8 cellular contexts compared by ENCODE assay signal in the genomic region with DNA sequence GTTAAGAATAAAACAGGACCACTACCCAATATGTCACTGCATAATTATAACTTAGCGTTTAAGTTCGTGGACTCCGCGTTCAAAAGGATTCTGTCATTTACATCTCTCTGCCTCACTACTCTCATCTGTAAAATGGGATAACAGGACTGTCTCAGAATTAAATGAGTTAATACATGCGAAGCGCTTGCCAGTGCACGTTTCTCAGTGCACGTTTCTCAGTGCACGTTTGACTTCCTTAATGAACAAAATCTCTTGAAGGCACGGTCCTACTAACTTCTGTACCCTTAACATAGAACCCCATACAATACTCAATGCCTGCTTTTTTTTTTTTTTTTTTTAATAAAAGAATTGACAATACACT. TPM values are rescaled to one million over a fixed set of nuclear protein-coding genes. Genes with fewer than 3 reads are reported as not detected.
A peak's percentile ranks its signal among the peaks of the same experiment; 100 is the strongest.
DNase-seq lines count a peak whose midpoint lies in the region; ATAC-seq and TF ChIP-seq lines count a peak whose summit lies in the region.

No MANE protein-coding gene starts in this region.

- H3K4me1 Mint-ChIP-seq in chondrocyte (ENCODE audit: low read depth) = peaks cover 24% of the 10 kb centered on the region

- H3K79me2 ChIP-seq in Loucy (ENCODE audit: insufficient read depth, low read length) = peaks cover 43% of the 10 kb centered on the region

- peaks cover 7% of the 10 kb centered on the region for H3K9me3 Mint-ChIP-seq in chondrocyte (ENCODE audit: low read depth)

- peaks cover 6% of the 10 kb centered on the region for H4K20me1 ChIP-seq in Loucy (ENCODE audit: insufficient read depth, low read length, poor library complexity, severe bottlenecking)

- peak overlapping the region; percentile 93 for H3K4me3 Mint-ChIP-seq in chondrocyte (ENCODE audit: unreplicated experiment)

- H3K4me1 ChIP-seq in Loucy (ENCODE audit: insufficient read depth, low read length, poor library complexity, severe bottlenecking) (peaks cover 22% of the 10 kb centered on the region), mucosa of rectum (ENCODE audit: control insufficient read depth in 2 of 2, insufficient read depth in 2 of 2, low read length in 2 of 2) (peaks cover 6 to 12% of the 10 kb centered on the region in 2 donors)

- H3K27ac ChIP-seq in mucosa of rectum (ENCODE audit: low read depth in 2 of 2, low read length in 2 of 2) = peak overlapping the region; percentile 97

- no peaks in the 10 kb centered on the region for H3K36me3 ChIP-seq in Loucy (ENCODE audit: insufficient read depth, low read length)
- peaks cover 0 to 7% of the 10 kb centered on the region in 2 donors for H3K36me3 ChIP-seq in mucosa of rectum (ENCODE audit: control insufficient read depth in 2 of 2, insufficient read depth in 2 of 2, low read length in 2 of 2)

- peak overlapping the region; percentile 71 for H3K4me2 ChIP-seq in Loucy (ENCODE audit: low read depth, low read length, poor library complexity, severe bottlenecking)

- no peaks in the 10 kb centered on the region for H3K9me2 ChIP-seq in Loucy (replicated peaks; ENCODE audit: low read depth, low read length)

- no peaks in the 10 kb centered on the region for H3F3A ChIP-seq in Loucy (ENCODE audit: low read depth)

- H3K9ac ChIP-seq in Loucy (ENCODE audit: low read depth, low read length, poor library complexity, severe bottlenecking) (peak overlapping the region; percentile 66), mucosa of rectum (ENCODE audit: low read depth in 1 of 2, low read length in 2 of 2) (peak overlapping the region; percentile 84 to 98)

- peak overlapping the region; percentile 92 for H2AFZ ChIP-seq in Loucy (ENCODE audit: low read length)

- no peaks in the 10 kb centered on the region for H3K27me3 Mint-ChIP-seq in chondrocyte (ENCODE audit: low read depth)

- peak overlapping the region; percentile 99 for H3K27ac Mint-ChIP-seq in chondrocyte (ENCODE audit: unreplicated experiment)

- ATAC-seq in GM21529 (IDR thresholded peaks at IDR 0.05; ENCODE audit: unreplicated experiment) = peak; percentile 9
- no peak for ATAC-seq in HG02840 (IDR thresholded peaks at IDR 0.05; ENCODE audit: low FRiP score, unreplicated experiment)

- H3K4me3 ChIP-seq in GM08714 (ENCODE audit: low read length) = peak overlapping the region; percentile 75
- peak overlapping the region; percentile 88 for H3K4me3 ChIP-seq in Loucy (ENCODE audit: low read length, poor library complexity, severe bottlenecking)
- H3K4me3 ChIP-seq in mucosa of rectum (ENCODE audit: low read length in 2 of 2) = peak overlapping the region; percentile 99 to 100

- H3K27me3 ChIP-seq in Loucy (ENCODE audit: insufficient read depth, low read length, poor library complexity, severe bottlenecking) = no peaks in the 10 kb centered on the region
- no peaks in the 10 kb centered on the region for H3K27me3 ChIP-seq in mucosa of rectum (ENCODE audit: control insufficient read depth in 2 of 2, insufficient read depth in 2 of 2, low read length in 2 of 2)

- H3K36me3 Mint-ChIP-seq in chondrocyte (ENCODE audit: low read depth) = peaks cover 8% of the 10 kb centered on the region

- DNase-seq in chondrocyte (ENCODE audit: low spot score) = no peak
- DNase-seq in HPDE6-E6E7 (ENCODE audit: extremely low spot score) = no peak
- no peak for DNase-seq in mucosa of gallbladder (ENCODE audit: low spot score)

- no peak for TF ChIP-seq CTCF in Loucy (conservative IDR thresholded peaks at IDR 0.05; ENCODE audit: low read length)
- no peak for TF ChIP-seq CTCF in chondrocyte (IDR thresholded peaks at IDR 0.05)

- H3K9me3 ChIP-seq in Loucy (ENCODE audit: insufficient read depth, low read depth, low read length) (no peaks in the 10 kb centered on the region; the same call in 1 of the 2 replicates), mucosa of rectum (ENCODE audit: control insufficient read depth in 2 of 2, low read length in 2 of 2) (no peaks in the 10 kb centered on the region)

RNA-seq across cellular contexts. Expression of a gene that starts 0.5 kb away (rescaled TPM):
- 17.0 to 22.5 TPM (median 17.1 TPM) in 3 replicates for total RNA-seq in chondrocyte
- total RNA-seq in mucosa of gallbladder = 23.4 TPM

RNA-seq across cellular contexts. Expression of a gene that starts 0.7 kb away (rescaled TPM):
- 18.0 to 22.2 TPM (median 22.2 TPM) in 3 replicates for total RNA-seq in chondrocyte
- total RNA-seq in mucosa of gallbladder = 12.5 TPM

RNA-seq across cellular contexts. Expression of a gene that starts 59.8 kb away (rescaled TPM):
- total RNA-seq in chondrocyte (0.27 to 0.40 TPM in 2 of 3 replicates, not detected in the other), mucosa of gallbladder (211 TPM)

Comparison
In these comparisons a context has a peak if more than half of its experiments do, and no peak if none do; other contexts are left out.
1. RNA of a gene that starts 59.8 kb away (total RNA-seq): 211 TPM in mucosa of gallbladder (single experiment); 0.27 to 0.40 TPM in chondrocyte; every median in the first group is over 100 times any median in the second.
2. Peak in every context shown above with its lines, with median percentiles within 50 percentile points of each other: H3K4me3 ChIP-seq.